8 cellular contexts compared by ENCODE assay signal in genomic region chr1:164560076-164560475, GRCh38. TPM values are rescaled to one million over a fixed set of nuclear protein-coding genes. Genes with fewer than 3 reads are reported as not detected.
DNase-seq lines count a peak whose midpoint lies in the region; ATAC-seq and TF ChIP-seq lines count a peak whose summit lies in the region.

No MANE protein-coding gene starts in this region.

- no peak for ATAC-seq in psoas muscle
- no peak for ATAC-seq in HG03280 (IDR thresholded peaks at IDR 0.05; ENCODE audit: unreplicated experiment)
- no peak for ATAC-seq in HG03175 (IDR thresholded peaks at IDR 0.05; ENCODE audit: unreplicated experiment)

- WGBS in GM23248 (ENCODE audit: low coverage in 1 of 2, low lambda C conversion rate in 2 of 2, missing lambda C conversion rate in 2 of 2), 2 experiments = 1% methylated on average over 11 of the region's 11 CpGs
- WGBS in psoas muscle, 3 donors = 0 to 1% (median 1%) methylated on average over 11 of the region's 11 CpGs

- H3K36me3 ChIP-seq in GM23248 (ENCODE audit: low read depth) (no peaks in the 10 kb centered on the region), Peyer's patch (no peaks in the 10 kb centered on the region), psoas muscle (ENCODE audit: insufficient read depth in 1 of 2, low read depth in 1 of 2) (no peaks in the 10 kb centered on the region)

- peaks cover 4% of the 10 kb centered on the region; the same call in 1 of the 2 replicates for H3K4me1 ChIP-seq in GM23248 (ENCODE audit: insufficient read depth)
- peaks cover 0 to 18% (median 0%) of the 10 kb centered on the region in 4 donors for H3K4me1 ChIP-seq in Peyer's patch
- H3K4me1 ChIP-seq in psoas muscle = peaks cover 21% of the 10 kb centered on the region

- H2AFZ ChIP-seq in GM23248 = peak overlapping the region; percentile 70

- no peak for TF ChIP-seq POLR2A in Peyer's patch (IDR thresholded peaks at IDR 0.05)

- peak overlapping the region; percentile 98 for H3K4me2 ChIP-seq in GM23248 (ENCODE audit: unreplicated experiment)

- H3K27me3 ChIP-seq in GM23248 (replicated peaks; ENCODE audit: insufficient read depth) (no peaks in the 10 kb centered on the region), Peyer's patch (no peaks in the 10 kb centered on the region), psoas muscle (ENCODE audit: insufficient read depth in 3 of 3, low read length in 2 of 3) (no peaks in the 10 kb centered on the region)

- H3K27ac ChIP-seq in GM23248 (peak overlapping the region; percentile 65), Peyer's patch (peak overlapping the region; percentile 54 to 74 (median 67)), psoas muscle (peak overlapping the region; percentile 74)

- H3K9ac ChIP-seq in GM23248 = peak overlapping the region; percentile 87

- H3K4me3 ChIP-seq in GM23248 (peak overlapping the region; percentile 84), Peyer's patch (peak overlapping the region; percentile 37 to 77 (median 57)), fibroblast of mammary gland (ENCODE audit: control insufficient read depth, low read depth, low read length) (peak overlapping the region; percentile 70), psoas muscle (peak overlapping the region; percentile 85)

- DNase-seq in GM23248 (peak; percentile 44), Peyer's patch (no peak), fibroblast of mammary gland (ENCODE audit: low read depth) (no peak), psoas muscle (no peak), DMS53 treated with DMSO at 0.1 percent for 48 hours (lab: John Stamatoyannopoulos, UW; ENCODE audit: unreplicated experiment) (no peak)
- no peak for DNase-seq in activated CD4-positive, alpha-beta T cell treated with anti-CD3 and anti-CD28 coated beads, Interleukin-2, amount 50 U/mL, for 4 hours

- H3K79me2 ChIP-seq in GM23248 (ENCODE audit: insufficient read depth) = peaks cover 56% of the 10 kb centered on the region

- intact Hi-C loops in psoas muscle (cut with DNase I) = loop anchor here (5.0 kb wide), 3 partner anchors 42 to 222 kb away; no protein-coding TSS in a partner anchor

- in situ Hi-C loops in GM23248 (cut with MboI) = no loop called here

- H3F3A ChIP-seq in GM23248 (ENCODE audit: insufficient read depth) = peaks cover 14% of the 10 kb centered on the region

- no peaks in the 10 kb centered on the region for H3K9me2 ChIP-seq in GM23248 (ENCODE audit: insufficient read depth)

- TF ChIP-seq CTCF in Peyer's patch (IDR thresholded peaks at IDR 0.05) = no peak
- no peak for TF ChIP-seq CTCF in fibroblast of mammary gland (conservative IDR thresholded peaks at IDR 0.05; ENCODE audit: control insufficient read depth, insufficient read depth, low read depth, low read length)
- no peak for TF ChIP-seq CTCF in psoas muscle (IDR thresholded peaks at IDR 0.05)

- H4K20me1 ChIP-seq in GM23248 (ENCODE audit: insufficient read depth) = no peaks in the 10 kb centered on the region

- H3K9me3 ChIP-seq in GM23248 (ENCODE audit: low read depth) (no peaks in the 10 kb centered on the region), Peyer's patch (no peaks in the 10 kb centered on the region), psoas muscle (no peaks in the 10 kb centered on the region)

RNA-seq across cellular contexts. Expression of gene PBX1, which starts 1.1 kb away (rescaled TPM):
- total RNA-seq in GM23248 (2014; rRNA removed; shearing (Covaris generic)) = 32.0 and 38.8 TPM in 2 replicates
- polyA plus RNA-seq in GM23248 (2016; fragmentation: Nextera tagmentation; extraction: Ambion mirVana) = 9.7 and 9.8 TPM in 2 replicates
- 10 to 100 TPM; 20.6 to 57.5 (median 40.4) TPM for total RNA-seq in Peyer's patch
- total RNA-seq in psoas muscle = 10 to 100 TPM; 59.3 to 69.9 (median 64.4) TPM
- polyA plus RNA-seq in psoas muscle = 10 to 100 TPM; 10.6 to 36.8 (median 24.5) TPM
